Comparison of ENCODE assay signal across 1 cellular context in the genomic region with DNA sequence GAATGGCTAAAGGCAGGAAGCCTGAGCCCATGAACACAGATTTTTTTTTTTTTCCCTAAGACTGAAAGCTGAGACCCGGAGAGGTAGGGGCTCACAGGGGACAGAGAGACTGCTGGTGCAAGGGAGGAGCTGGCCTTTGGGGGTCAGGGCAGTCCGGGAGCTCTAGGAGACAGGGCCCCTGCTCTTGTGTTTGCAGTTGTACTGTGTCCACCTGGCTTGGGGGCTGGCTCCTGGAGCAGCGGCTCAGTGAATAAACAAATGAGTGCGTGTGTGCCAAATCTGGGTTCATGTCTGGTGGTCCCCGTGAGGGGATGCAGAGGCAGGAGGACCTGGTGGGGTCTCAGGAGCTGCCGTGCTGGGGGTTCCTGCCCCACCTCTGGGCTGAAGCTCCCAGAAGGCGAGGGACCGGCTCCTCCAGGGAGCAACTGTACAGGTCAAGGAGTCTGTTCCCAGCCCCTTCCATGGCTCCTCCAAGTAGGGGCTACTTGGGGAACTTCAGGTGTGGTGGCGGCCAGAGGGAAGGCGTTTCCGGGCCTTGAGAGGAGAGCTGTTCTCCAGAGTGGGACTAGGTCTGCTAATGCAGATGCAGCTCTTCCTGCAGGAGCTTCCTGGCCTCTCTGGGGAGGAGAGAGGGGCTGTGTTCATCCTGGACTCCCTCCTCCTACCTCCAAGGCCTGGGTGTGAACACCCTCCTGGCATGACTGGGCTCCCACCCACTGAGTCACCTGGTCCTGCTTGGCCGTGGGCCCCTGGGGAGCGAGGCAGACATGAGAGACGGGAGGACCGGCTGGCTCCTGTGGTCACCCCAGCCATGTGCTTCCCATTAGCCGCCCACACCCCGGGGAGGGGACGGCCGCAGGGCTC.
TF ChIP-seq lines count a peak whose summit lies in the region.

No MANE protein-coding gene starts in this region.

TF ChIP-seq in HepG2, 621 proteins besides CTCF, POLR2A, EP300 and RAD21 (continued from another document and continues in another):
- TF ChIP-seq, protein P1, sequence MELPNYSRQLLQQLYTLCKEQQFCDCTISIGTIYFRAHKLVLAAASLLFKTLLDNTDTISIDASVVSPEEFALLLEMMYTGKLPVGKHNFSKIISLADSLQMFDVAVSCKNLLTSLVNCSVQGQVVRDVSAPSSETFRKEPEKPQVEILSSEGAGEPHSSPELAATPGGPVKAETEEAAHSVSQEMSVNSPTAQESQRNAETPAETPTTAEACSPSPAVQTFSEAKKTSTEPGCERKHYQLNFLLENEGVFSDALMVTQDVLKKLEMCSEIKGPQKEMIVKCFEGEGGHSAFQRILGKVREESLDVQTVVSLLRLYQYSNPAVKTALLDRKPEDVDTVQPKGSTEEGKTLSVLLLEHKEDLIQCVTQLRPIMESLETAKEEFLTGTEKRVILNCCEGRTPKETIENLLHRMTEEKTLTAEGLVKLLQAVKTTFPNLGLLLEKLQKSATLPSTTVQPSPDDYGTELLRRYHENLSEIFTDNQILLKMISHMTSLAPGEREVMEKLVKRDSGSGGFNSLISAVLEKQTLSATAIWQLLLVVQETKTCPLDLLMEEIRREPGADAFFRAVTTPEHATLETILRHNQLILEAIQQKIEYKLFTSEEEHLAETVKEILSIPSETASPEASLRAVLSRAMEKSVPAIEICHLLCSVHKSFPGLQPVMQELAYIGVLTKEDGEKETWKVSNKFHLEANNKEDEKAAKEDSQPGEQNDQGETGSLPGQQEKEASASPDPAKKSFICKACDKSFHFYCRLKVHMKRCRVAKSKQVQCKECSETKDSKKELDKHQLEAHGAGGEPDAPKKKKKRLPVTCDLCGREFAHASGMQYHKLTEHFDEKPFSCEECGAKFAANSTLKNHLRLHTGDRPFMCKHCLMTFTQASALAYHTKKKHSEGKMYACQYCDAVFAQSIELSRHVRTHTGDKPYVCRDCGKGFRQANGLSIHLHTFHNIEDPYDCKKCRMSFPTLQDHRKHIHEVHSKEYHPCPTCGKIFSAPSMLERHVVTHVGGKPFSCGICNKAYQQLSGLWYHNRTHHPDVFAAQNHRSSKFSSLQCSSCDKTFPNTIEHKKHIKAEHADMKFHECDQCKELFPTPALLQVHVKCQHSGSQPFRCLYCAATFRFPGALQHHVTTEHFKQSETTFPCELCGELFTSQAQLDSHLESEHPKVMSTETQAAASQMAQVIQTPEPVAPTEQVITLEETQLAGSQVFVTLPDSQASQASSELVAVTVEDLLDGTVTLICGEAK (IDR thresholded peaks at IDR 0.05): no peak
- TF ChIP-seq, protein P1 (CRISPR knock-in tag; IDR thresholded peaks at IDR 0.05): no peak; the same call in 1 of the 2 replicates
- TF ChIP-seq PCBP2 (optimal IDR thresholded peaks at IDR 0.05; ENCODE audit: low read depth, low read length, poor library complexity, severe bottlenecking) (no peak), KMT2A (CRISPR knock-in tag; IDR thresholded peaks at IDR 0.05) (no peak), ZNF317 (CRISPR knock-in tag; IDR thresholded peaks at IDR 0.05) (peak; percentile 12; the same call in 1 of the 2 replicates), SMAD9 (CRISPR knock-in tag; IDR thresholded peaks at IDR 0.05) (no peak), ZNF510 (CRISPR knock-in tag; IDR thresholded peaks at IDR 0.05; ENCODE audit: low read depth) (no peak), ERF (CRISPR knock-in tag; IDR thresholded peaks at IDR 0.05) (peak; percentile 25; the same call in 1 of the 2 replicates), TBX2 (CRISPR knock-in tag; IDR thresholded peaks at IDR 0.05; ENCODE audit: borderline replicate concordance) (peak; percentile 76; the same call in 1 of the 2 replicates), ZNF614 (CRISPR knock-in tag; IDR thresholded peaks at IDR 0.05; ENCODE audit: borderline replicate concordance) (peak; percentile 68; the same call in 1 of the 2 replicates), MXD4 (CRISPR knock-in tag; IDR thresholded peaks at IDR 0.05) (peak; percentile 76; the same call in 1 of the 2 replicates), STAT5B (CRISPR knock-in tag; IDR thresholded peaks at IDR 0.05) (0 out of 2 replicates have a peak, but pooled peaks have one; percentile 58), NFE2 (CRISPR knock-in tag; IDR thresholded peaks at IDR 0.05) (no peak), ZNF180 (CRISPR knock-in tag; IDR thresholded peaks at IDR 0.05; ENCODE audit: borderline replicate concordance, low read depth) (no peak), GPN1 (CRISPR knock-in tag; IDR thresholded peaks at IDR 0.05; ENCODE audit: borderline replicate concordance) (no peak), MAFG (CRISPR knock-in tag; IDR thresholded peaks at IDR 0.05) (no peak), ZNF382 (CRISPR knock-in tag; IDR thresholded peaks at IDR 0.05; ENCODE audit: borderline replicate concordance) (no peak), ZNF296 (CRISPR knock-in tag; conservative IDR thresholded peaks at IDR 0.05) (peak; percentile 72; the same call in 1 of the 2 replicates), ZSCAN22 (CRISPR knock-in tag; IDR thresholded peaks at IDR 0.05) (0 out of 2 replicates have a peak, but pooled peaks have one; percentile 6), ZNF577 (CRISPR knock-in tag; IDR thresholded peaks at IDR 0.05; ENCODE audit: borderline replicate concordance, low read depth) (no peak), ARNTL (CRISPR knock-in tag; IDR thresholded peaks at IDR 0.05) (0 out of 2 replicates have a peak, but pooled peaks have one; percentile 100), NFYB (CRISPR knock-in tag; IDR thresholded peaks at IDR 0.05) (no peak), ZNF160 (CRISPR knock-in tag; IDR thresholded peaks at IDR 0.05) (0 out of 2 replicates have a peak, but pooled peaks have one; percentile 49), EHMT2 (IDR thresholded peaks at IDR 0.05; ENCODE audit: borderline replicate concordance, low read depth, low read length) (no peak), ZNF607 (CRISPR knock-in tag; IDR thresholded peaks at IDR 0.05; ENCODE audit: borderline replicate concordance) (peak; percentile 76), SKI (IDR thresholded peaks at IDR 0.05; ENCODE audit: partially characterized antibody) (no peak), CCDC6 (CRISPR knock-in tag; IDR thresholded peaks at IDR 0.05) (peak; percentile 62)
- TF ChIP-seq, protein P2, sequence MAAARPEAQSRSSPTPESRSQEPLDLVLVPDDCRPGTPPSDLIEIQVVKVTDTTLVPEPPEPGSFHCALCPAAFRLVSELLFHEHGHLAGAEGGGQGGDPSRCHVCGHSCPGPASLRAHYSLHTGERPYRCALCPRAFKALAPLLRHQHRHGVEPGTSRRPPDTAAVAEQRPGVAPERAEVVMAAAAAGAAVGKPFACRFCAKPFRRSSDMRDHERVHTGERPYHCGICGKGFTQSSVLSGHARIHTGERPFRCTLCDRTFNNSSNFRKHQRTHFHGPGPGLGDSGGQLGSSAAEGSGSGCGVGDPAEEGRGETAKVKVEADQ (CRISPR knock-in tag; IDR thresholded peaks at IDR 0.05; ENCODE audit: borderline replicate concordance): no peak; the same call in 1 of the 2 replicates
- TF ChIP-seq, protein P3, sequence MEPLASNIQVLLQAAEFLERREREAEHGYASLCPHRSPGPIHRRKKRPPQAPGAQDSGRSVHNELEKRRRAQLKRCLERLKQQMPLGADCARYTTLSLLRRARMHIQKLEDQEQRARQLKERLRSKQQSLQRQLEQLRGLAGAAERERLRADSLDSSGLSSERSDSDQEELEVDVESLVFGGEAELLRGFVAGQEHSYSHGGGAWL (CRISPR knock-in tag; IDR thresholded peaks at IDR 0.05): peak; percentile 80; the same call in 1 of the 2 replicates
- TF ChIP-seq, protein P4, sequence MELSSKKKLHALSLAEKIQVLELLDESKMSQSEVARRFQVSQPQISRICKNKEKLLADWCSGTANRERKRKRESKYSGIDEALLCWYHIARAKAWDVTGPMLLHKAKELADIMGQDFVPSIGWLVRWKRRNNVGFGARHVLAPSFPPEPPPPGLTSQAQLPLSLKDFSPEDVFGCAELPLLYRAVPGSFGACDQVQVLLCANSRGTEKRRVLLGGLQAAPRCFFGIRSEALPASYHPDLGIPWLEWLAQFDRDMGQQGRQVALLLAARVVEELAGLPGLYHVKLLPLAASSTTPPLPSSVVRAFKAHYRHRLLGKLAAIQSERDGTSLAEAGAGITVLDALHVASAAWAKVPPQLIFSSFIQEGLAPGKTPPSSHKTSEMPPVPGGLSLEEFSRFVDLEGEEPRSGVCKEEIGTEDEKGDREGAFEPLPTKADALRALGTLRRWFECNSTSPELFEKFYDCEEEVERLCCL (CRISPR knock-in tag; IDR thresholded peaks at IDR 0.05; ENCODE audit: borderline replicate concordance): no peak
- TF ChIP-seq, protein P5, sequence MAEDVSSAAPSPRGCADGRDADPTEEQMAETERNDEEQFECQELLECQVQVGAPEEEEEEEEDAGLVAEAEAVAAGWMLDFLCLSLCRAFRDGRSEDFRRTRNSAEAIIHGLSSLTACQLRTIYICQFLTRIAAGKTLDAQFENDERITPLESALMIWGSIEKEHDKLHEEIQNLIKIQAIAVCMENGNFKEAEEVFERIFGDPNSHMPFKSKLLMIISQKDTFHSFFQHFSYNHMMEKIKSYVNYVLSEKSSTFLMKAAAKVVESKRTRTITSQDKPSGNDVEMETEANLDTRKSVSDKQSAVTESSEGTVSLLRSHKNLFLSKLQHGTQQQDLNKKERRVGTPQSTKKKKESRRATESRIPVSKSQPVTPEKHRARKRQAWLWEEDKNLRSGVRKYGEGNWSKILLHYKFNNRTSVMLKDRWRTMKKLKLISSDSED (CRISPR knock-in tag; IDR thresholded peaks at IDR 0.05): no peak
- TF ChIP-seq, protein P6, sequence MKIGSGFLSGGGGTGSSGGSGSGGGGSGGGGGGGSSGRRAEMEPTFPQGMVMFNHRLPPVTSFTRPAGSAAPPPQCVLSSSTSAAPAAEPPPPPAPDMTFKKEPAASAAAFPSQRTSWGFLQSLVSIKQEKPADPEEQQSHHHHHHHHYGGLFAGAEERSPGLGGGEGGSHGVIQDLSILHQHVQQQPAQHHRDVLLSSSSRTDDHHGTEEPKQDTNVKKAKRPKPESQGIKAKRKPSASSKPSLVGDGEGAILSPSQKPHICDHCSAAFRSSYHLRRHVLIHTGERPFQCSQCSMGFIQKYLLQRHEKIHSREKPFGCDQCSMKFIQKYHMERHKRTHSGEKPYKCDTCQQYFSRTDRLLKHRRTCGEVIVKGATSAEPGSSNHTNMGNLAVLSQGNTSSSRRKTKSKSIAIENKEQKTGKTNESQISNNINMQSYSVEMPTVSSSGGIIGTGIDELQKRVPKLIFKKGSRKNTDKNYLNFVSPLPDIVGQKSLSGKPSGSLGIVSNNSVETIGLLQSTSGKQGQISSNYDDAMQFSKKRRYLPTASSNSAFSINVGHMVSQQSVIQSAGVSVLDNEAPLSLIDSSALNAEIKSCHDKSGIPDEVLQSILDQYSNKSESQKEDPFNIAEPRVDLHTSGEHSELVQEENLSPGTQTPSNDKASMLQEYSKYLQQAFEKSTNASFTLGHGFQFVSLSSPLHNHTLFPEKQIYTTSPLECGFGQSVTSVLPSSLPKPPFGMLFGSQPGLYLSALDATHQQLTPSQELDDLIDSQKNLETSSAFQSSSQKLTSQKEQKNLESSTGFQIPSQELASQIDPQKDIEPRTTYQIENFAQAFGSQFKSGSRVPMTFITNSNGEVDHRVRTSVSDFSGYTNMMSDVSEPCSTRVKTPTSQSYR (CRISPR knock-in tag; IDR thresholded peaks at IDR 0.05; ENCODE audit: borderline replicate concordance): peak; percentile 69; the same call in 1 of the 2 replicates
- TF ChIP-seq, protein P7, sequence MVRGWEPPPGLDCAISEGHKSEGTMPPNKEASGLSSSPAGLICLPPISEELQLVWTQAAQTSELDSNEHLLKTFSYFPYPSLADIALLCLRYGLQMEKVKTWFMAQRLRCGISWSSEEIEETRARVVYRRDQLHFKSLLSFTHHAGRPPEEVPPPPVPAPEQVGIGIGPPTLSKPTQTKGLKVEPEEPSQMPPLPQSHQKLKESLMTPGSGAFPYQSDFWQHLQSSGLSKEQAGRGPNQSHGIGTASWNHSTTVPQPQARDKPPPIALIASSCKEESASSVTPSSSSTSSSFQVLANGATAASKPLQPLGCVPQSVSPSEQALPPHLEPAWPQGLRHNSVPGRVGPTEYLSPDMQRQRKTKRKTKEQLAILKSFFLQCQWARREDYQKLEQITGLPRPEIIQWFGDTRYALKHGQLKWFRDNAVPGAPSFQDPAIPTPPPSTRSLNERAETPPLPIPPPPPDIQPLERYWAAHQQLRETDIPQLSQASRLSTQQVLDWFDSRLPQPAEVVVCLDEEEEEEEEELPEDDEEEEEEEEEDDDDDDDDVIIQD (CRISPR knock-in tag; IDR thresholded peaks at IDR 0.05; ENCODE audit: low read depth): peak; percentile 10
- TF ChIP-seq, protein P8, sequence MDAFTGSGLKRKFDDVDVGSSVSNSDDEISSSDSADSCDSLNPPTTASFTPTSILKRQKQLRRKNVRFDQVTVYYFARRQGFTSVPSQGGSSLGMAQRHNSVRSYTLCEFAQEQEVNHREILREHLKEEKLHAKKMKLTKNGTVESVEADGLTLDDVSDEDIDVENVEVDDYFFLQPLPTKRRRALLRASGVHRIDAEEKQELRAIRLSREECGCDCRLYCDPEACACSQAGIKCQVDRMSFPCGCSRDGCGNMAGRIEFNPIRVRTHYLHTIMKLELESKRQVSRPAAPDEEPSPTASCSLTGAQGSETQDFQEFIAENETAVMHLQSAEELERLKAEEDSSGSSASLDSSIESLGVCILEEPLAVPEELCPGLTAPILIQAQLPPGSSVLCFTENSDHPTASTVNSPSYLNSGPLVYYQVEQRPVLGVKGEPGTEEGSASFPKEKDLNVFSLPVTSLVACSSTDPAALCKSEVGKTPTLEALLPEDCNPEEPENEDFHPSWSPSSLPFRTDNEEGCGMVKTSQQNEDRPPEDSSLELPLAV (CRISPR knock-in tag; conservative IDR thresholded peaks at IDR 0.05; ENCODE audit: low read depth): no peak
